ENCODE assay signal across 1 cellular context in genomic region chr6:26223677-26224546, GRCh38.
TF ChIP-seq lines count a peak whose summit lies in the region.

No MANE protein-coding gene starts in this region.

TF ChIP-seq in H1, 55 proteins besides CTCF, POLR2A, EP300 and RAD21:
- no peak for TF ChIP-seq E2F6 (IDR thresholded peaks at IDR 0.05)
- TF ChIP-seq MAFK (IDR thresholded peaks at IDR 0.05; ENCODE audit: low read depth, low read length), result no peak
- TF ChIP-seq NANOG (IDR thresholded peaks at IDR 0.05; ENCODE audit: insufficient read depth, low read depth, low read length, poor library complexity, severe bottlenecking), result no peak
- TF ChIP-seq CBX5 (IDR thresholded peaks at IDR 0.05; ENCODE audit: low read depth, low read length), result no peak
- no peak for TF ChIP-seq CHD2 (IDR thresholded peaks at IDR 0.05; ENCODE audit: low read length)
- TF ChIP-seq SRF (IDR thresholded peaks at IDR 0.05; ENCODE audit: low read depth, low read length), result no peak
- no peak for TF ChIP-seq RBBP5 (IDR thresholded peaks at IDR 0.05; ENCODE audit: borderline replicate concordance, low read depth, low read length)
- peak in 1 of 2 experiments; percentile 68; a peak in 2 of 4 replicates for TF ChIP-seq SIN3A (conservative IDR thresholded peaks at IDR 0.05 in 1 of 2, IDR thresholded peaks at IDR 0.05 in 1 of 2; ENCODE audit: low read depth in 1 of 2, low read length in 2 of 2)
- peak; percentile 33; the same call in 1 of the 2 replicates for TF ChIP-seq SP1 (IDR thresholded peaks at IDR 0.05; ENCODE audit: low read depth, low read length)
- no peak for TF ChIP-seq CBX8 (IDR thresholded peaks at IDR 0.05; ENCODE audit: borderline replicate concordance, low read depth, low read length)
- TF ChIP-seq BRCA1 (IDR thresholded peaks at IDR 0.05; ENCODE audit: low read depth, low read length), result no peak
- no peak for TF ChIP-seq SP2 (IDR thresholded peaks at IDR 0.05; ENCODE audit: low read length)
- peak; percentile 75 for TF ChIP-seq POLR2AphosphoS5 (IDR thresholded peaks at IDR 0.05; ENCODE audit: low read depth, low read length)
- peak; percentile 86 for TF ChIP-seq TAF7 (optimal IDR thresholded peaks at IDR 0.05; ENCODE audit: borderline replicate concordance, low read depth, low read length)
- no peak for TF ChIP-seq MAX (IDR thresholded peaks at IDR 0.05)
- no peak; the same call in 1 of the 2 replicates for TF ChIP-seq TEAD4 (IDR thresholded peaks at IDR 0.05; ENCODE audit: low read depth, low read length)
- TF ChIP-seq NRF1 (IDR thresholded peaks at IDR 0.05; ENCODE audit: low read depth, low read length), result no peak
- no peak for TF ChIP-seq SUZ12 (IDR thresholded peaks at IDR 0.05; ENCODE audit: low read length)
- no peak for TF ChIP-seq USF2 (IDR thresholded peaks at IDR 0.05; ENCODE audit: low read length)
- TF ChIP-seq BCL11A (IDR thresholded peaks at IDR 0.05; ENCODE audit: low read depth in 2 of 2, low read length in 2 of 2), result no peak
- peak; percentile 66 for TF ChIP-seq CREB1 (IDR thresholded peaks at IDR 0.05)
- no peak for TF ChIP-seq FOSL1 (IDR thresholded peaks at IDR 0.05; ENCODE audit: insufficient read depth, low read depth, low read length)
- TF ChIP-seq EGR1 (IDR thresholded peaks at IDR 0.05; ENCODE audit: borderline replicate concordance, low read depth, low read length), result no peak
- no peak for TF ChIP-seq KDM1A (IDR thresholded peaks at IDR 0.05; ENCODE audit: borderline replicate concordance, low read length)
- TF ChIP-seq KDM4A (IDR thresholded peaks at IDR 0.05; ENCODE audit: low read depth, low read length, severe bottlenecking), result no peak
- no peak for TF ChIP-seq ASH2L (IDR thresholded peaks at IDR 0.05; ENCODE audit: low read length)
- no peak for TF ChIP-seq ZNF274 (IDR thresholded peaks at IDR 0.05; ENCODE audit: borderline replicate concordance, extremely low read depth, low read length)
- no peak for TF ChIP-seq JUND (IDR thresholded peaks at IDR 0.05; ENCODE audit: low read length)
- TF ChIP-seq CHD1 (IDR thresholded peaks at IDR 0.05; ENCODE audit: low read depth, low read length), result peak; percentile 84
- no peak for TF ChIP-seq HDAC2 (IDR thresholded peaks at IDR 0.05; ENCODE audit: borderline replicate concordance in 1 of 2, low read depth in 2 of 2, low read length in 2 of 2)
- TF ChIP-seq ATF3 (IDR thresholded peaks at IDR 0.05; ENCODE audit: insufficient read depth, low read depth, low read length), result no peak
- TF ChIP-seq RFX5 (IDR thresholded peaks at IDR 0.05; ENCODE audit: borderline replicate concordance, low read depth, low read length), result no peak
- TF ChIP-seq SIRT6 (IDR thresholded peaks at IDR 0.05; ENCODE audit: low read length), result no peak
- TF ChIP-seq PHF8 (conservative IDR thresholded peaks at IDR 0.05; ENCODE audit: low read depth, low read length), result 0 out of 2 replicates have a peak, but pooled peaks have one; percentile 35
- TF ChIP-seq RXRA (IDR thresholded peaks at IDR 0.05; ENCODE audit: insufficient read depth, low read depth, low read length), result no peak
- TF ChIP-seq RNF2 (IDR thresholded peaks at IDR 0.05; ENCODE audit: borderline replicate concordance, low read depth, low read length, missing control alignments, poor library complexity, severe bottlenecking), result no peak
- TF ChIP-seq SIX5 (IDR thresholded peaks at IDR 0.05; ENCODE audit: low read depth, low read length), result no peak
- no peak for TF ChIP-seq CEBPB (IDR thresholded peaks at IDR 0.05; ENCODE audit: low read depth, low read length)
- TF ChIP-seq, protein P1, sequence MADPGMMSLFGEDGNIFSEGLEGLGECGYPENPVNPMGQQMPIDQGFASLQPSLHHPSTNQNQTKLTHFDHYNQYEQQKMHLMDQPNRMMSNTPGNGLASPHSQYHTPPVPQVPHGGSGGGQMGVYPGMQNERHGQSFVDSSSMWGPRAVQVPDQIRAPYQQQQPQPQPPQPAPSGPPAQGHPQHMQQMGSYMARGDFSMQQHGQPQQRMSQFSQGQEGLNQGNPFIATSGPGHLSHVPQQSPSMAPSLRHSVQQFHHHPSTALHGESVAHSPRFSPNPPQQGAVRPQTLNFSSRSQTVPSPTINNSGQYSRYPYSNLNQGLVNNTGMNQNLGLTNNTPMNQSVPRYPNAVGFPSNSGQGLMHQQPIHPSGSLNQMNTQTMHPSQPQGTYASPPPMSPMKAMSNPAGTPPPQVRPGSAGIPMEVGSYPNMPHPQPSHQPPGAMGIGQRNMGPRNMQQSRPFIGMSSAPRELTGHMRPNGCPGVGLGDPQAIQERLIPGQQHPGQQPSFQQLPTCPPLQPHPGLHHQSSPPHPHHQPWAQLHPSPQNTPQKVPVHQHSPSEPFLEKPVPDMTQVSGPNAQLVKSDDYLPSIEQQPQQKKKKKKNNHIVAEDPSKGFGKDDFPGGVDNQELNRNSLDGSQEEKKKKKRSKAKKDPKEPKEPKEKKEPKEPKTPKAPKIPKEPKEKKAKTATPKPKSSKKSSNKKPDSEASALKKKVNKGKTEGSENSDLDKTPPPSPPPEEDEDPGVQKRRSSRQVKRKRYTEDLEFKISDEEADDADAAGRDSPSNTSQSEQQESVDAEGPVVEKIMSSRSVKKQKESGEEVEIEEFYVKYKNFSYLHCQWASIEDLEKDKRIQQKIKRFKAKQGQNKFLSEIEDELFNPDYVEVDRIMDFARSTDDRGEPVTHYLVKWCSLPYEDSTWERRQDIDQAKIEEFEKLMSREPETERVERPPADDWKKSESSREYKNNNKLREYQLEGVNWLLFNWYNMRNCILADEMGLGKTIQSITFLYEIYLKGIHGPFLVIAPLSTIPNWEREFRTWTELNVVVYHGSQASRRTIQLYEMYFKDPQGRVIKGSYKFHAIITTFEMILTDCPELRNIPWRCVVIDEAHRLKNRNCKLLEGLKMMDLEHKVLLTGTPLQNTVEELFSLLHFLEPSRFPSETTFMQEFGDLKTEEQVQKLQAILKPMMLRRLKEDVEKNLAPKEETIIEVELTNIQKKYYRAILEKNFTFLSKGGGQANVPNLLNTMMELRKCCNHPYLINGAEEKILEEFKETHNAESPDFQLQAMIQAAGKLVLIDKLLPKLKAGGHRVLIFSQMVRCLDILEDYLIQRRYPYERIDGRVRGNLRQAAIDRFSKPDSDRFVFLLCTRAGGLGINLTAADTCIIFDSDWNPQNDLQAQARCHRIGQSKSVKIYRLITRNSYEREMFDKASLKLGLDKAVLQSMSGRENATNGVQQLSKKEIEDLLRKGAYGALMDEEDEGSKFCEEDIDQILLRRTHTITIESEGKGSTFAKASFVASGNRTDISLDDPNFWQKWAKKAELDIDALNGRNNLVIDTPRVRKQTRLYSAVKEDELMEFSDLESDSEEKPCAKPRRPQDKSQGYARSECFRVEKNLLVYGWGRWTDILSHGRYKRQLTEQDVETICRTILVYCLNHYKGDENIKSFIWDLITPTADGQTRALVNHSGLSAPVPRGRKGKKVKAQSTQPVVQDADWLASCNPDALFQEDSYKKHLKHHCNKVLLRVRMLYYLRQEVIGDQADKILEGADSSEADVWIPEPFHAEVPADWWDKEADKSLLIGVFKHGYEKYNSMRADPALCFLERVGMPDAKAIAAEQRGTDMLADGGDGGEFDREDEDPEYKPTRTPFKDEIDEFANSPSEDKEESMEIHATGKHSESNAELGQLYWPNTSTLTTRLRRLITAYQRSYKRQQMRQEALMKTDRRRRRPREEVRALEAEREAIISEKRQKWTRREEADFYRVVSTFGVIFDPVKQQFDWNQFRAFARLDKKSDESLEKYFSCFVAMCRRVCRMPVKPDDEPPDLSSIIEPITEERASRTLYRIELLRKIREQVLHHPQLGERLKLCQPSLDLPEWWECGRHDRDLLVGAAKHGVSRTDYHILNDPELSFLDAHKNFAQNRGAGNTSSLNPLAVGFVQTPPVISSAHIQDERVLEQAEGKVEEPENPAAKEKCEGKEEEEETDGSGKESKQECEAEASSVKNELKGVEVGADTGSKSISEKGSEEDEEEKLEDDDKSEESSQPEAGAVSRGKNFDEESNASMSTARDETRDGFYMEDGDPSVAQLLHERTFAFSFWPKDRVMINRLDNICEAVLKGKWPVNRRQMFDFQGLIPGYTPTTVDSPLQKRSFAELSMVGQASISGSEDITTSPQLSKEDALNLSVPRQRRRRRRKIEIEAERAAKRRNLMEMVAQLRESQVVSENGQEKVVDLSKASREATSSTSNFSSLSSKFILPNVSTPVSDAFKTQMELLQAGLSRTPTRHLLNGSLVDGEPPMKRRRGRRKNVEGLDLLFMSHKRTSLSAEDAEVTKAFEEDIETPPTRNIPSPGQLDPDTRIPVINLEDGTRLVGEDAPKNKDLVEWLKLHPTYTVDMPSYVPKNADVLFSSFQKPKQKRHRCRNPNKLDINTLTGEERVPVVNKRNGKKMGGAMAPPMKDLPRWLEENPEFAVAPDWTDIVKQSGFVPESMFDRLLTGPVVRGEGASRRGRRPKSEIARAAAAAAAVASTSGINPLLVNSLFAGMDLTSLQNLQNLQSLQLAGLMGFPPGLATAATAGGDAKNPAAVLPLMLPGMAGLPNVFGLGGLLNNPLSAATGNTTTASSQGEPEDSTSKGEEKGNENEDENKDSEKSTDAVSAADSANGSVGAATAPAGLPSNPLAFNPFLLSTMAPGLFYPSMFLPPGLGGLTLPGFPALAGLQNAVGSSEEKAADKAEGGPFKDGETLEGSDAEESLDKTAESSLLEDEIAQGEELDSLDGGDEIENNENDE (IDR thresholded peaks at IDR 0.05; ENCODE audit: insufficient replicate concordance, low read length), result no peak
- TF ChIP-seq CTBP2 (IDR thresholded peaks at IDR 0.05; ENCODE audit: borderline replicate concordance, insufficient read depth, insufficient read length, low read length), result no peak
- TF ChIP-seq KDM5A (IDR thresholded peaks at IDR 0.05; ENCODE audit: low read length), result no peak
- no peak; the same call in 1 of the 2 replicates for TF ChIP-seq SP4 (IDR thresholded peaks at IDR 0.05; ENCODE audit: low read length)
- peak; percentile 86; the same call in 1 of the 2 replicates for TF ChIP-seq TBP (IDR thresholded peaks at IDR 0.05; ENCODE audit: low read depth, low read length)
- TF ChIP-seq EZH2 (IDR thresholded peaks at IDR 0.05; ENCODE audit: low read depth, low read length, severe bottlenecking), result no peak
- TF ChIP-seq, protein P2, sequence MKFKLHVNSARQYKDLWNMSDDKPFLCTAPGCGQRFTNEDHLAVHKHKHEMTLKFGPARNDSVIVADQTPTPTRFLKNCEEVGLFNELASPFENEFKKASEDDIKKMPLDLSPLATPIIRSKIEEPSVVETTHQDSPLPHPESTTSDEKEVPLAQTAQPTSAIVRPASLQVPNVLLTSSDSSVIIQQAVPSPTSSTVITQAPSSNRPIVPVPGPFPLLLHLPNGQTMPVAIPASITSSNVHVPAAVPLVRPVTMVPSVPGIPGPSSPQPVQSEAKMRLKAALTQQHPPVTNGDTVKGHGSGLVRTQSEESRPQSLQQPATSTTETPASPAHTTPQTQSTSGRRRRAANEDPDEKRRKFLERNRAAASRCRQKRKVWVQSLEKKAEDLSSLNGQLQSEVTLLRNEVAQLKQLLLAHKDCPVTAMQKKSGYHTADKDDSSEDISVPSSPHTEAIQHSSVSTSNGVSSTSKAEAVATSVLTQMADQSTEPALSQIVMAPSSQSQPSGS (IDR thresholded peaks at IDR 0.05; ENCODE audit: low read length), result peak; percentile 21; the same call in 1 of the 2 replicates
- TF ChIP-seq POU5F1 (IDR thresholded peaks at IDR 0.05; ENCODE audit: low read depth, low read length), result no peak
- no peak for TF ChIP-seq GTF2F1 (IDR thresholded peaks at IDR 0.05; ENCODE audit: borderline replicate concordance, low read depth, low read length)
- TF ChIP-seq HDAC6 (IDR thresholded peaks at IDR 0.05; ENCODE audit: low read depth, low read length), result no peak
- TF ChIP-seq JUN (IDR thresholded peaks at IDR 0.05; ENCODE audit: low read depth, low read length), result no peak
- no peak for TF ChIP-seq TCF12 (IDR thresholded peaks at IDR 0.05; ENCODE audit: low read depth, low read length)
- TF ChIP-seq TAF1 (IDR thresholded peaks at IDR 0.05; ENCODE audit: low read depth, low read length), result peak; percentile 88
- TF ChIP-seq GABPA (IDR thresholded peaks at IDR 0.05; ENCODE audit: borderline replicate concordance, insufficient read depth, low read length), result no peak
- TF ChIP-seq BACH1 (IDR thresholded peaks at IDR 0.05; ENCODE audit: low read length), result no peak
- peak; percentile 99 for TF ChIP-seq YY1 (IDR thresholded peaks at IDR 0.05; ENCODE audit: low read depth, low read length)
- TF ChIP-seq SAP30 (IDR thresholded peaks at IDR 0.05; ENCODE audit: insufficient read depth, insufficient replicate concordance, low read length), result no peak
